ENCODE assay signal across 32 cellular contexts in genomic region chr9:83379045-83379444, GRCh38.
"Had no signal": no experiment of that assay in that cellular context is flagged by ENCODE, and none has a peak within 500 bp of the region (broad histone marks: within the 10 kb centered on the region; RNA-seq: fewer than 3 reads in every experiment).

No MANE protein-coding gene starts in this region.

- H3K27me3 ChIP-seq: ascending aorta, cardiac muscle cell, colonic mucosa, gastroesophageal sphincter, neutrophil, right lobe of liver had no signal

- H3K27ac Mint-ChIP-seq: activated CD4-positive, alpha-beta memory T cell treated with anti-CD3 and anti-CD28 coated beads, Interleukin-2, amount 10 ng/mL, durations not matched to agents 7 days and 5 days; activated CD4-positive, alpha-beta T cell treated with anti-CD3 and anti-CD28 coated beads, Interleukin-2, amount 10 ng/mL, durations not matched to agents 7 days and 5 days; activated naive CD4-positive, alpha-beta T cell treated with anti-CD3 and anti-CD28 coated beads, Interleukin-2, amount 10 ng/mL, durations not matched to agents 7 days and 5 days; activated naive CD8-positive, alpha-beta T cell treated with anti-CD3 and anti-CD28 coated beads, Interleukin-2, amount 10 ng/mL, durations not matched to agents 7 days and 5 days; activated T-cell treated with anti-CD3 and anti-CD28 coated beads, Interleukin-2, amount 50 U/mL, for 24 hours; brain; immature natural killer cell; naive B cell; nephron progenitor cell; progenitor cell of endocrine pancreas; stimulated activated naive CD8-positive, alpha-beta T cell treated with anti-CD3 and anti-CD28 coated beads, Interleukin-15, Interleukin-2, amounts not matched to agents 100 ng/mL and 50 ng/mL, for 24 hours had no signal

- H3K4me3 ChIP-seq: ascending aorta, cardiac muscle cell, colonic mucosa, gastroesophageal sphincter, right lobe of liver, skin epidermis, thoracic aorta had no signal

- H3K27me3 Mint-ChIP-seq: activated CD4-positive, alpha-beta memory T cell treated with anti-CD3 and anti-CD28 coated beads, Interleukin-2, amount 10 ng/mL, durations not matched to agents 7 days and 5 days; activated CD4-positive, alpha-beta T cell treated with anti-CD3 and anti-CD28 coated beads, Interleukin-2, amount 10 ng/mL, durations not matched to agents 7 days and 5 days; activated naive CD4-positive, alpha-beta T cell treated with anti-CD3 and anti-CD28 coated beads, Interleukin-2, amount 10 ng/mL, durations not matched to agents 7 days and 5 days; activated naive CD8-positive, alpha-beta T cell treated with anti-CD3 and anti-CD28 coated beads, Interleukin-2, amount 10 ng/mL, durations not matched to agents 7 days and 5 days; activated T-cell treated with anti-CD3 and anti-CD28 coated beads, Interleukin-2, amount 50 U/mL, for 24 hours; brain; naive B cell; progenitor cell of endocrine pancreas; stimulated activated naive CD8-positive, alpha-beta T cell treated with anti-CD3 and anti-CD28 coated beads, Interleukin-15, Interleukin-2, amounts not matched to agents 100 ng/mL and 50 ng/mL, for 24 hours had no signal

- H3K4me3 Mint-ChIP-seq: activated CD4-positive, alpha-beta memory T cell treated with anti-CD3 and anti-CD28 coated beads, Interleukin-2, amount 10 ng/mL, durations not matched to agents 7 days and 5 days; activated CD4-positive, alpha-beta T cell treated with anti-CD3 and anti-CD28 coated beads, Interleukin-2, amount 10 ng/mL, durations not matched to agents 7 days and 5 days; activated naive CD4-positive, alpha-beta T cell treated with anti-CD3 and anti-CD28 coated beads, Interleukin-2, amount 10 ng/mL, durations not matched to agents 7 days and 5 days; activated naive CD8-positive, alpha-beta T cell treated with anti-CD3 and anti-CD28 coated beads, Interleukin-2, amount 10 ng/mL, durations not matched to agents 7 days and 5 days; activated T-cell treated with anti-CD3 and anti-CD28 coated beads, Interleukin-2, amount 50 U/mL, for 24 hours; brain; immature natural killer cell; naive B cell; nephron progenitor cell; stimulated activated naive CD8-positive, alpha-beta T cell treated with anti-CD3 and anti-CD28 coated beads, Interleukin-15, Interleukin-2, amounts not matched to agents 100 ng/mL and 50 ng/mL, for 24 hours had no signal

- DNase-seq: activated CD4-positive, alpha-beta memory T cell treated with anti-CD3 and anti-CD28 coated beads, Interleukin-2, amount 10 ng/mL, durations not matched to agents 7 days and 5 days; activated CD4-positive, alpha-beta T cell treated with anti-CD3 and anti-CD28 coated beads, Interleukin-2, amount 10 ng/mL, durations not matched to agents 7 days and 5 days; activated CD4-positive, CD25-positive, alpha-beta regulatory T cell treated with anti-CD3 and anti-CD28 coated beads, Interleukin-2, amount 50 U/mL, for 72 hours; activated CD8-positive, alpha-beta memory T cell treated with anti-CD3 and anti-CD28 coated beads, Interleukin-2, amount 50 U/mL, for 48 hours; activated gamma-delta T cell; activated naive CD4-positive, alpha-beta T cell treated with anti-CD3 and anti-CD28 coated beads, Interleukin-2, amount 10 ng/mL, durations not matched to agents 7 days and 5 days; activated naive CD8-positive, alpha-beta T cell treated with anti-CD3 and anti-CD28 coated beads, Interleukin-2, amount 10 ng/mL, durations not matched to agents 7 days and 5 days; activated T-cell treated with anti-CD3 and anti-CD28 coated beads, Interleukin-2, amount 50 U/mL, for 24 hours; cerebellar nuclear complex; colonic mucosa; effector CD8-positive, alpha-beta T cell; head of caudate nucleus; hippocampal formation; immature natural killer cell; kidney; left colon; mammary epithelial cell; naive B cell; nephron progenitor cell; right lobe of liver; stimulated activated CD4-positive, alpha-beta T cell treated with anti-CD3 and anti-CD28 coated beads, Interleukin-12 subunit alpha, Interleukin-12 subunit beta, amount 100 ng/mL, for 4 hours; stimulated activated CD4-positive, alpha-beta T cell treated with anti-CD3 and anti-CD28 coated beads, Interleukin-4, amount 100 ng/mL, for 1 hour; trophoblast cell had no signal

- H3K4me1 Mint-ChIP-seq: activated CD4-positive, alpha-beta memory T cell treated with anti-CD3 and anti-CD28 coated beads, Interleukin-2, amount 10 ng/mL, durations not matched to agents 7 days and 5 days; activated CD4-positive, alpha-beta T cell treated with anti-CD3 and anti-CD28 coated beads, Interleukin-2, amount 10 ng/mL, durations not matched to agents 7 days and 5 days; activated naive CD4-positive, alpha-beta T cell treated with anti-CD3 and anti-CD28 coated beads, Interleukin-2, amount 10 ng/mL, durations not matched to agents 7 days and 5 days; activated naive CD8-positive, alpha-beta T cell treated with anti-CD3 and anti-CD28 coated beads, Interleukin-2, amount 10 ng/mL, durations not matched to agents 7 days and 5 days; immature natural killer cell; naive B cell; nephron progenitor cell had no signal

- H3K9me3 Mint-ChIP-seq: activated CD4-positive, alpha-beta T cell treated with anti-CD3 and anti-CD28 coated beads, Interleukin-2, amount 10 ng/mL, durations not matched to agents 7 days and 5 days; activated naive CD4-positive, alpha-beta T cell treated with anti-CD3 and anti-CD28 coated beads, Interleukin-2, amount 10 ng/mL, durations not matched to agents 7 days and 5 days; activated T-cell treated with anti-CD3 and anti-CD28 coated beads, Interleukin-2, amount 50 U/mL, for 24 hours; immature natural killer cell; naive B cell had no signal

- H3K36me3 Mint-ChIP-seq: activated naive CD4-positive, alpha-beta T cell treated with anti-CD3 and anti-CD28 coated beads, Interleukin-2, amount 10 ng/mL, durations not matched to agents 7 days and 5 days; immature natural killer cell; naive B cell had no signal

- H3K27ac ChIP-seq: ascending aorta, cardiac muscle cell, colonic mucosa, gastroesophageal sphincter, neutrophil, right lobe of liver, skin epidermis, thoracic aorta had no signal

- H3K36me3 ChIP-seq: ascending aorta, cardiac muscle cell, colonic mucosa, neutrophil, right lobe of liver, thoracic aorta had no signal

- H3K9me3 ChIP-seq: ascending aorta, colonic mucosa, neutrophil, right lobe of liver had no signal

- H3K4me1 ChIP-seq: ascending aorta, colonic mucosa, gastroesophageal sphincter, right lobe of liver had no signal
